ENCODE assay signal across 9 cellular contexts in the genomic region with DNA sequence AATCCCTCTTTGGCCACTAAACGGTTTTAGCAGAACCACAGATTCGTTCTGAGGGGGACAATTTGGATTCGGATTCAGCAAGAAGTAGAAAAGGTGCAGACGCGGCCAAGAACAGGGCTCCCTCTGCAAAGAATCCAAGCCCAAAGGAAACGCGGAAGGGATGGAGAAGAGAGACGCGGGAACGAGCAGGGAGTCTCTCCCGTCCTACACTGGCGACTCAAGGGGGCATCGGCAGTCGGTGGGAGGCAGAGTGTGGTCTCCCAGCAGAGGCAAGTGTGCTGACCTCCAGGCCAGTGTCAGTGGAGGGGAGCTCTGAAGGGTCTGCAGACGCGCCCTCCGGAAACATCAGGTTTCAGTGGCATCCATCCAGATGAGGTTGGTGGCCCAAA. TPM values are rescaled to one million over a fixed set of nuclear protein-coding genes. Genes with fewer than 3 reads are reported as not detected.
DNase-seq lines count a peak whose midpoint lies in the region; ATAC-seq, FAIRE-seq and TF ChIP-seq lines count a peak whose summit lies in the region.
"Had no signal": no experiment of that assay in that cellular context is flagged by ENCODE, and none has a peak within 500 bp of the region (broad histone marks: within the 10 kb centered on the region; RNA-seq: fewer than 3 reads in every experiment).

No MANE protein-coding gene starts in this region.

- ATAC-seq in psoas muscle, result no peak

- TF ChIP-seq EP300 in transverse colon (IDR thresholded peaks at IDR 0.05; ENCODE audit: low read depth), result no peak

- WGBS in esophagus, 2 donors, result 11 to 16% methylated on average over 17 of the region's 17 CpGs
- 3 to 8% (median 7%) methylated on average over 17 of the region's 17 CpGs for WGBS in psoas muscle, 3 donors
- 21 to 31% methylated on average over 7 to 17 of the region's 17 CpGs for WGBS in transverse colon (ENCODE audit: low coverage in 1 of 2), 2 donors

- no peak overlapping the region for H3K27ac Mint-ChIP-seq in HFFc6

- in situ Hi-C loops in transverse colon (cut with MboI; ENCODE audit: low pct_ligation_motif_present in 1 of 4, low pct_unique_long_range_greater_than_20kb in 1 of 4, low sequenced_read_pairs in 3 of 4), result no loop called here

- intact Hi-C loops in psoas muscle (cut with DNase I), result no loop called here
- intact Hi-C loops in transverse colon (cut with DNase I; ENCODE audit: low total_unique reads), result no loop called here

- H3K4me3 ChIP-seq in OCI-LY3 (ENCODE audit: low read length) (peak overlapping the region; percentile 84), esophagus (ENCODE audit: low read depth in 1 of 2, low read length in 2 of 2) (peak overlapping the region; percentile 26 to 45), psoas muscle (peak overlapping the region; percentile 59), transverse colon (peak overlapping the region in 2 of 4 donors; percentile 41 to 48)

- TF ChIP-seq CTCF in OCI-LY3 (IDR thresholded peaks at IDR 0.05; ENCODE audit: low read depth, low read length) (no peak), psoas muscle (IDR thresholded peaks at IDR 0.05) (no peak), HFFc6 (IDR thresholded peaks at IDR 0.05) (no peak), transverse colon (IDR thresholded peaks at IDR 0.05) (no peak)

- FAIRE-seq in GM12891 (lab: Jason Lieb, UNC), result peak; percentile 68

- H3K4me2 ChIP-seq in OCI-LY3 (ENCODE audit: low read length), result peak overlapping the region; percentile 67

- H3K36me3 Mint-ChIP-seq in HFFc6 (ENCODE audit: low read depth), result no peaks in the 10 kb centered on the region

- H2AFZ ChIP-seq in OCI-LY3 (ENCODE audit: low read depth, low read length), result no peak overlapping the region

- peaks cover 17% of the 10 kb centered on the region for H3K36me3 ChIP-seq in OCI-LY3 (replicated peaks; ENCODE audit: low read depth, low read length)
- no peaks in the 10 kb centered on the region for H3K36me3 ChIP-seq in esophagus (ENCODE audit: control insufficient read depth in 2 of 2, insufficient read depth in 2 of 2, low read length in 1 of 2)
- H3K36me3 ChIP-seq in psoas muscle (ENCODE audit: insufficient read depth in 1 of 2, low read depth in 1 of 2), result no peaks in the 10 kb centered on the region
- H3K36me3 ChIP-seq in transverse colon, result no peaks in the 10 kb centered on the region

- H3K27ac ChIP-seq in OCI-LY3 (ENCODE audit: low read length) (no peak overlapping the region), esophagus (ENCODE audit: low read depth in 2 of 2, low read length in 1 of 2) (no peak overlapping the region), psoas muscle (no peak overlapping the region), transverse colon (no peak overlapping the region)

- H3K27me3 ChIP-seq in OCI-LY3 (ENCODE audit: low read depth, low read length) (peaks cover 7% of the 10 kb centered on the region), esophagus (ENCODE audit: control insufficient read depth in 1 of 2, insufficient read depth in 2 of 2, low read length in 2 of 2) (peaks cover 17 to 27% of the 10 kb centered on the region in 2 donors), psoas muscle (ENCODE audit: insufficient read depth in 3 of 3, low read length in 2 of 3) (peaks cover 11 to 71% (median 17%) of the 10 kb centered on the region in 3 donors), transverse colon (peaks cover 96% of the 10 kb centered on the region)

- H4K20me1 ChIP-seq in OCI-LY3 (ENCODE audit: insufficient read depth, low read length), result peaks cover 30% of the 10 kb centered on the region; the same call in 1 of the 2 replicates

- peaks cover 59% of the 10 kb centered on the region for H3K79me2 ChIP-seq in OCI-LY3 (ENCODE audit: low read length)

- peaks cover 50% of the 10 kb centered on the region for H3K27me3 Mint-ChIP-seq in HFFc6 (ENCODE audit: insufficient read depth)

- peaks cover 75% of the 10 kb centered on the region for H3K4me1 ChIP-seq in OCI-LY3 (ENCODE audit: low read length)
- H3K4me1 ChIP-seq in esophagus (ENCODE audit: control insufficient read depth in 2 of 2, insufficient read depth in 2 of 2, low read length in 1 of 2), result peaks cover 8 to 11% of the 10 kb centered on the region in 2 donors
- H3K4me1 ChIP-seq in psoas muscle, result no peaks in the 10 kb centered on the region
- H3K4me1 ChIP-seq in transverse colon, result peaks cover 4 to 14% (median 9%) of the 10 kb centered on the region in 4 donors

- TF ChIP-seq POLR2A in GM12891 (IDR thresholded peaks at IDR 0.05; ENCODE audit: low read depth, low read length) (no peak), transverse colon (IDR thresholded peaks at IDR 0.05) (no peak)

- no peaks in the 10 kb centered on the region for H3K9me3 ChIP-seq in OCI-LY3 (ENCODE audit: insufficient read depth, low read length)
- H3K9me3 ChIP-seq in esophagus (ENCODE audit: control insufficient read depth in 2 of 2, insufficient read depth in 1 of 2, low read depth in 1 of 2, low read length in 1 of 2), result no peaks in the 10 kb centered on the region
- H3K9me3 ChIP-seq in psoas muscle, result no peaks in the 10 kb centered on the region
- no peaks in the 10 kb centered on the region for H3K9me3 ChIP-seq in transverse colon

- no peaks in the 10 kb centered on the region for H3K4me1 Mint-ChIP-seq in HFFc6 (ENCODE audit: low read depth)

- H3K4me3 Mint-ChIP-seq in HFFc6, result no peak overlapping the region

- DNase-seq in GM12891 (ENCODE audit: insufficient read length, low spot score) (no peak), psoas muscle (no peak), HFFc6 (no peak), NCI-H526 treated with DMSO at 0.1 percent for 48 hours (lab: John Stamatoyannopoulos, UW) (no peak), DMS79 treated with DMSO at 0.1 percent for 48 hours (lab: John Stamatoyannopoulos, UW) (no peak), transverse colon (no peak)
- DNase-seq: NCI-H774 had no signal

- no peaks in the 10 kb centered on the region for H3K9me3 Mint-ChIP-seq in HFFc6

- H3K9ac ChIP-seq in OCI-LY3 (ENCODE audit: low read length), result peak overlapping the region; percentile 70

TF ChIP-seq in GM12891, 5 proteins besides CTCF, POLR2A, EP300 and RAD21:
- no peak for TF ChIP-seq POLR2AphosphoS5 (IDR thresholded peaks at IDR 0.05; ENCODE audit: low read depth, low read length)
- no peak for TF ChIP-seq PAX5 (IDR thresholded peaks at IDR 0.05; ENCODE audit: insufficient read depth, low read length, severe bottlenecking)
- TF ChIP-seq POU2F2 (IDR thresholded peaks at IDR 0.05; ENCODE audit: low read depth, low read length), result no peak
- no peak for TF ChIP-seq SPI1 (IDR thresholded peaks at IDR 0.05; ENCODE audit: low read depth, low read length)
- no peak for TF ChIP-seq TAF1 (IDR thresholded peaks at IDR 0.05; ENCODE audit: low read depth, low read length)

RNA-seq across cellular contexts. Expression of a gene that starts 1.1 kb away (rescaled TPM):
- 10.9 TPM for polyA plus RNA-seq in GM12891 (2012; ENCODE audit: low read depth, missing spikeins)
- polyA plus RNA-seq in esophagus, result under 1 TPM; 0.10 to 0.11 TPM
- total RNA-seq in psoas muscle, result under 1 TPM in 3 of 4 donors, not detected in 1; 0.24 to 0.34 (median 0.32) TPM
- under 1 TPM; 0.17 to 0.52 (median 0.19) TPM for polyA plus RNA-seq in psoas muscle
- not detected for total RNA-seq in HFFc6 (2021; fragmentation: NEBNext Ultra II Directional; extraction: Animal tissue kit (Norgen Biotek cat#: 25700))
- under 1 TPM in 1 of 4 donors, not detected in 3; 0.48 TPM for total RNA-seq in transverse colon
